ENCODE assay signal across 8 cellular contexts in genomic region chr4:89752932-89753598, GRCh38.
DNase-seq lines count a peak whose midpoint lies in the region; ATAC-seq and TF ChIP-seq lines count a peak whose summit lies in the region.

No MANE protein-coding gene starts in this region.

- no peak overlapping the region for H3K4me3 Mint-ChIP-seq in activated CD4-positive, alpha-beta T cell treated with anti-CD3 and anti-CD28 coated beads for 36 hours

- H3K27ac Mint-ChIP-seq in activated CD4-positive, alpha-beta T cell treated with anti-CD3 and anti-CD28 coated beads for 36 hours = no peak overlapping the region

- intact Hi-C loops in PC-3 (cut with micrococcal nuclease) = no loop called here
- intact Hi-C loops in prostate gland (cut with DNase I) = no loop called here
- intact Hi-C loops in activated CD4-positive, alpha-beta T cell treated with anti-CD3 and anti-CD28 coated beads for 36 hours (cut with DNase I, micrococcal nuclease) = no loop called here
- intact Hi-C loops in aorta (cut with DNase I) = no loop called here

- no peaks in the 10 kb centered on the region for H3K9me3 Mint-ChIP-seq in activated CD4-positive, alpha-beta T cell treated with anti-CD3 and anti-CD28 coated beads for 36 hours (ENCODE audit: low read depth)

- H3K9me3 ChIP-seq in PC-3 (ENCODE audit: low read length) (no peaks in the 10 kb centered on the region), prostate gland (no peaks in the 10 kb centered on the region), aorta (ENCODE audit: control insufficient read depth, low read length) (no peaks in the 10 kb centered on the region)

- H4K20me1 ChIP-seq in PC-3 (ENCODE audit: low read length) = no peaks in the 10 kb centered on the region

- no peaks in the 10 kb centered on the region for H3K4me1 Mint-ChIP-seq in activated CD4-positive, alpha-beta T cell treated with anti-CD3 and anti-CD28 coated beads for 36 hours

- H3K36me3 ChIP-seq in PC-3 (ENCODE audit: low read depth, low read length) (no peaks in the 10 kb centered on the region), prostate gland (no peaks in the 10 kb centered on the region), aorta (ENCODE audit: control insufficient read depth in 1 of 2, insufficient read depth in 2 of 2, low read length in 1 of 2) (no peaks in the 10 kb centered on the region)

- 31% methylated on average over 7 of the region's 7 CpGs for WGBS in prostate gland
- WGBS in aorta, 2 donors = 52 to 55% methylated on average over 7 of the region's 7 CpGs

- BruUV-seq in PC-3 (replicated peaks; lab: Mats Ljungman, UMichigan) = no TSS peak

- peak overlapping the region; percentile 46 for H3K27ac ChIP-seq in PC-3 (ENCODE audit: low read length)
- peak overlapping the region; percentile 52 to 57 for H3K27ac ChIP-seq in prostate gland
- no peak overlapping the region for H3K27ac ChIP-seq in aorta (ENCODE audit: low read depth in 1 of 2, low read length in 2 of 2)

- ATAC-seq in PC-3 (no peak), aorta (ENCODE audit: low FRiP score) (no peak)
- ATAC-seq in activated CD4-positive, alpha-beta T cell treated with anti-CD3 and anti-CD28 coated beads for 36 hours = no peak

- POLR2A ChIA-PET in PC-3 (lab: Charles Lee; ENCODE audit: unreplicated experiment) = no interaction called here
- POLR2A ChIA-PET in activated CD4-positive, alpha-beta T cell treated with anti-CD3 and anti-CD28 coated beads for 36 hours (lab: Charles Lee) = no interaction called here

- H3K9ac ChIP-seq in PC-3 (ENCODE audit: low read length) = no peak overlapping the region

- no peak for TF ChIP-seq POLR2A in prostate gland (IDR thresholded peaks at IDR 0.05)

- H3K4me1 ChIP-seq in PC-3 (ENCODE audit: insufficient read depth, low read length) (peaks cover 11% of the 10 kb centered on the region), prostate gland (replicated peaks) (no peaks in the 10 kb centered on the region), aorta (ENCODE audit: control insufficient read depth in 1 of 2, insufficient read depth in 2 of 2, low read length in 2 of 2) (no peaks in the 10 kb centered on the region)

- no peaks in the 10 kb centered on the region for H3K79me2 ChIP-seq in PC-3 (ENCODE audit: low read length)

- H3F3A ChIP-seq in PC-3 (ENCODE audit: low read length, unreplicated experiment) = no peaks in the 10 kb centered on the region

- H3K27me3 ChIP-seq in PC-3 (ENCODE audit: low read length) (no peaks in the 10 kb centered on the region), prostate gland (replicated peaks; ENCODE audit: insufficient read depth) (no peaks in the 10 kb centered on the region), aorta (ENCODE audit: control insufficient read depth in 1 of 2, insufficient read depth in 2 of 2, low read length in 1 of 2) (no peaks in the 10 kb centered on the region)

- no peaks in the 10 kb centered on the region for H3K9me2 ChIP-seq in PC-3 (replicated peaks; ENCODE audit: low read length)

- no peak overlapping the region for H3K4me3 ChIP-seq in PC-3 (ENCODE audit: low read length)
- no peak overlapping the region for H3K4me3 ChIP-seq in prostate gland
- no peak overlapping the region for H3K4me3 ChIP-seq in aorta (ENCODE audit: low read length in 2 of 2)

- H3K27me3 Mint-ChIP-seq in activated CD4-positive, alpha-beta T cell treated with anti-CD3 and anti-CD28 coated beads for 36 hours = no peaks in the 10 kb centered on the region

- H3K36me3 Mint-ChIP-seq in activated CD4-positive, alpha-beta T cell treated with anti-CD3 and anti-CD28 coated beads for 36 hours (ENCODE audit: low read depth) = no peaks in the 10 kb centered on the region

- no peak for TF ChIP-seq CTCF in PC-3 (conservative IDR thresholded peaks at IDR 0.05; ENCODE audit: low read depth, low read length)
- TF ChIP-seq CTCF in prostate gland (IDR thresholded peaks at IDR 0.05) = no peak

- peak; percentile 16 for DNase-seq in ELF-1 (ENCODE audit: low read depth, low spot score)
- DNase-seq in PC-3 = no peak
- peak; percentile 96 for DNase-seq in fibroblast of gingiva (ENCODE audit: low read depth)
- no peak for DNase-seq in prostate gland (ENCODE audit: low spot score)
- no peak for DNase-seq in NCI-H187 treated with DMSO at 0.1 percent for 48 hours (lab: John Stamatoyannopoulos, UW)
- DNase-seq in OCI-M2 (lab: John Stamatoyannopoulos, UW; ENCODE audit: unreplicated experiment) = no peak
- no peak for DNase-seq in activated CD4-positive, alpha-beta T cell treated with anti-CD3 and anti-CD28 coated beads for 36 hours
- no peak for DNase-seq in aorta

- no peak overlapping the region for H3K4me2 ChIP-seq in PC-3 (ENCODE audit: low read length)

- no peak overlapping the region for H2AFZ ChIP-seq in PC-3 (ENCODE audit: low read length)

- CTCF ChIA-PET in PC-3 (lab: Charles Lee) = no interaction called here
- CTCF ChIA-PET in activated CD4-positive, alpha-beta T cell treated with anti-CD3 and anti-CD28 coated beads for 36 hours (lab: Charles Lee) = no interaction called here

Comparison
In these comparisons a context has a peak if more than half of its experiments do, and no peak if none do; other contexts are left out.
1. DNase-seq: peak in ELF-1 (single experiment) and fibroblast of gingiva (single experiment); none in PC-3 (single experiment), prostate gland (single experiment), NCI-H187 treated with DMSO at 0.1 percent for 48 hours (single experiment), OCI-M2 (single experiment), activated CD4-positive, alpha-beta T cell treated with anti-CD3 and anti-CD28 coated beads for 36 hours (single experiment) and aorta (0 of 2).
2. H3K27ac ChIP-seq: peak in PC-3 (single experiment) and prostate gland (2 of 2); none in aorta (0 of 2).